23 cellular contexts compared by ENCODE assay signal in genomic region chr4:93495346-93495745, GRCh38.
"Had no signal": no experiment of that assay in that cellular context is flagged by ENCODE, and none has a peak within 500 bp of the region (broad histone marks: within the 10 kb centered on the region; RNA-seq: fewer than 3 reads in every experiment).

No MANE protein-coding gene starts in this region.

- H3K36me3 ChIP-seq: Peyer's patch, SJSA1 had no signal

- H3K9ac ChIP-seq: KMS-11 had no signal

- H3K9me3 ChIP-seq: Peyer's patch, SJSA1 had no signal

- H3K4me1 ChIP-seq: Peyer's patch, SJSA1 had no signal

- H3K4me3 ChIP-seq: K562, PC-9, Peyer's patch, SJSA1, SK-N-MC had no signal

- H3K4me2 ChIP-seq: KMS-11, PC-9 had no signal

- H2AFZ ChIP-seq: PC-9 had no signal

- DNase-seq: MV-4-11; NCI-H1048; NCI-H1105; NCI-H1417; NCI-H1436 treated with DMSO at 0.1 percent for 48 hours; NCI-H1694; NCI-H187 treated with DMSO at 0.1 percent for 48 hours; NCI-H2029 treated with DMSO at 0.1 percent for 48 hours; NCI-H226; NCI-H69; NCI-H774; NK-92 treated with Interleukin-12 subunit alpha and Interleukin-12 subunit beta, amount 100 ng/mL, for 24 hours; OCI-M1; PC-9; Peyer's patch; Right ventricle myocardium superior; SIG-M5 had no signal

- FAIRE-seq: HTR-8/SVneo, K562 had no signal

- H3K27me3 ChIP-seq: Peyer's patch had no signal

- ATAC-seq: K562 had no signal

- H3K27ac ChIP-seq: HL-60, KMS-11, PC-9, Peyer's patch, SJSA1, SK-N-MC had no signal
